ENCODE assay signal across 1 cellular context in genomic region chr3:154398084-154398967, GRCh38.
TF ChIP-seq lines count a peak whose summit lies in the region.

No MANE protein-coding gene starts in this region.

TF ChIP-seq in GM12878, 131 proteins besides CTCF, POLR2A, EP300 and RAD21 (continued from another document and continues in another):
- TF ChIP-seq CEBPB (IDR thresholded peaks at IDR 0.05; ENCODE audit: borderline replicate concordance in 1 of 2, low read depth in 2 of 2, low read length in 2 of 2) (0 out of 4 replicates have a peak, but pooled peaks of 1 of the 2 experiments have one; percentile 34), NKRF (conservative IDR thresholded peaks at IDR 0.05) (no peak), CBX3 (IDR thresholded peaks at IDR 0.05; ENCODE audit: borderline replicate concordance, low read depth) (no peak), BHLHE40 (IDR thresholded peaks at IDR 0.05; ENCODE audit: borderline replicate concordance in 1 of 2, low read depth in 2 of 2, low read length in 1 of 2) (peak in 1 of 2 experiments; percentile 18; a peak in 2 of 4 replicates), EED (IDR thresholded peaks at IDR 0.05; ENCODE audit: low read depth) (no peak), MLLT1 (IDR thresholded peaks at IDR 0.05) (no peak), SP1 (IDR thresholded peaks at IDR 0.05; ENCODE audit: low read depth, low read length) (no peak), HDAC2 (IDR thresholded peaks at IDR 0.05) (no peak), SMARCA5 (IDR thresholded peaks at IDR 0.05) (no peak), RFX5 (IDR thresholded peaks at IDR 0.05; ENCODE audit: low read depth, low read length) (no peak), PML (IDR thresholded peaks at IDR 0.05; ENCODE audit: low read length) (0 out of 2 replicates have a peak, but pooled peaks have one; percentile 45), CEBPZ (IDR thresholded peaks at IDR 0.05; ENCODE audit: low read depth, low read length) (no peak), KAT2A (conservative IDR thresholded peaks at IDR 0.05; ENCODE audit: control insufficient read depth, low read depth, low read length) (no peak), ZNF592 (IDR thresholded peaks at IDR 0.05) (no peak), IRF4 (IDR thresholded peaks at IDR 0.05; ENCODE audit: low read depth, low read length) (peak; percentile 78; the same call in 1 of the 2 replicates), SRF (IDR thresholded peaks at IDR 0.05; ENCODE audit: low read depth in 2 of 2, low read length in 2 of 2) (no peak), FOXM1 (IDR thresholded peaks at IDR 0.05; ENCODE audit: low read depth, low read length) (peak; percentile 69; the same call in 1 of the 2 replicates), MTA2 (IDR thresholded peaks at IDR 0.05; ENCODE audit: low read depth) (peak; percentile 98), TCF12 (IDR thresholded peaks at IDR 0.05; ENCODE audit: low read depth, low read length) (no peak), MEF2A (IDR thresholded peaks at IDR 0.05; ENCODE audit: insufficient read depth, low read depth, low read length) (peak; percentile 58; the same call in 1 of the 2 replicates), ZBTB4 (CRISPR knock-in tag; IDR thresholded peaks at IDR 0.05) (no peak), CREM (IDR thresholded peaks at IDR 0.05; ENCODE audit: low read depth) (0 out of 2 replicates have a peak, but pooled peaks have one; percentile 32), ESRRA (IDR thresholded peaks at IDR 0.05; ENCODE audit: low read length) (no peak), POLR2AphosphoS5 (IDR thresholded peaks at IDR 0.05; ENCODE audit: low read length) (no peak), PRDM15 (CRISPR knock-in tag; IDR thresholded peaks at IDR 0.05) (no peak), CUX1 (IDR thresholded peaks at IDR 0.05; ENCODE audit: insufficient replicate concordance, low read depth, low read length) (no peak), SREBF1 (IDR thresholded peaks at IDR 0.05; ENCODE audit: low read length) (peak; percentile 31; the same call in 1 of the 2 replicates), BMI1 (IDR thresholded peaks at IDR 0.05; ENCODE audit: borderline replicate concordance) (peak; percentile 68)
